8 cellular contexts compared by ENCODE assay signal in the genomic region with DNA sequence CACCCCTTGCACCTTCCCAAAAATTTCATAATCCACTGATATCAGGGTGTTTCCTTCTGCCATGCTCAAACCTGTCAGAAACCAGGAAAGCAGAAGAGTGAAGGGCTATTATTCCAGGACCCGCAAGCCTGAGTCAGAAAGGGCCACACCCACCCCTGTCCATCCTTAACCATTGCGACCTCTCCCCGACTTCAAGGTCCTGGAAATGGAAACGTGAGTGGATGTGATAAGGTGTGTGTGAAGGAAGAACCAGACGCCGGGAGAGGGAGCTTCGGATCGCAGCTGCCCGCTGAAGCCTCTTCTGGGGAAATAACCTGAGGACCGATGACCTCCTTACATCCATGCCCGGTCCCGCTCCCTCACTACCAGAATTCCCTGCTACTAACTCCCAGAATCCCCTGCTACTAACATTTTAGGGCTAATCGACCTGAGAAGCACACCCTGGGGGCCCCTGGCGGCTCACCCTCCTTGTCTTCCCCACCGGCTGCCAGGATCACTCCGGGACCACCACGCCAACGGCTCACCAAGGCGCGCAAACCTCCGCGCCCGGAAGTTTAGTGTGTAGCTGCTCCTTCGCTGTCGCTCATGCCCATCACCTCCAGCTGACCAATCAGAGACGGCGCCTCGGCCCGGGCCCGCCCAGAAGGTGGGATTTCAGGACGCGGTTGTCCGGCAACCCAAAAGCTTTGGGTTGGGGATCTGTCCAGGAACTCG. TPM values are rescaled to one million over a fixed set of nuclear protein-coding genes. Genes with fewer than 3 reads are reported as not detected.
DNase-seq lines count a peak whose midpoint lies in the region; ATAC-seq, FAIRE-seq and TF ChIP-seq lines count a peak whose summit lies in the region.

A gene (minus strand): TSS at position 534 of the 714 bp plus-strand sequence. CDS start 471 bp downstream, at position 63.

- peak; percentile 89 for ATAC-seq in HG02840 (IDR thresholded peaks at IDR 0.05; ENCODE audit: low FRiP score, unreplicated experiment)
- ATAC-seq in activated naive CD8-positive, alpha-beta T cell treated with anti-CD3 and anti-CD28 coated beads, Interleukin-2, amount 50 U/mL, for 24 hours, result peak; percentile 100
- ATAC-seq in Right ventricle myocardium superior (ENCODE audit: poor library complexity), result peak; percentile 95

- no peaks in the 10 kb centered on the region for H3K9me3 Mint-ChIP-seq in activated naive CD8-positive, alpha-beta T cell treated with anti-CD3 and anti-CD28 coated beads, Interleukin-2, amount 50 U/mL, for 24 hours
- peaks cover under 1% of the 10 kb centered on the region for H3K9me3 Mint-ChIP-seq in type B pancreatic cell

- intact Hi-C loops in Right ventricle myocardium superior (cut with DNase I), result no loop called here

- H3K27ac Mint-ChIP-seq in activated naive CD8-positive, alpha-beta T cell treated with anti-CD3 and anti-CD28 coated beads, Interleukin-2, amount 50 U/mL, for 24 hours, result peak within 1 kb of the TSS; percentile 95
- H3K27ac Mint-ChIP-seq in type B pancreatic cell, result peak within 1 kb of the TSS; percentile 89

- peaks cover 25% of the 10 kb centered on the region for H3K4me1 Mint-ChIP-seq in activated naive CD8-positive, alpha-beta T cell treated with anti-CD3 and anti-CD28 coated beads, Interleukin-2, amount 50 U/mL, for 24 hours
- peaks cover 17% of the 10 kb centered on the region for H3K4me1 Mint-ChIP-seq in type B pancreatic cell (ENCODE audit: unreplicated experiment)

- TF ChIP-seq CTCF in type B pancreatic cell (conservative IDR thresholded peaks at IDR 0.05), result no peak

- peak; percentile 77; the same call in 1 of the 2 replicates for TF ChIP-seq POLR2A in GM12892 (IDR thresholded peaks at IDR 0.05; ENCODE audit: low read depth, low read length)

- H3K36me3 Mint-ChIP-seq in activated naive CD8-positive, alpha-beta T cell treated with anti-CD3 and anti-CD28 coated beads, Interleukin-2, amount 50 U/mL, for 24 hours (ENCODE audit: low read depth), result peaks cover 24% of the 10 kb centered on the region
- H3K36me3 Mint-ChIP-seq in type B pancreatic cell, result peaks cover 10% of the 10 kb centered on the region

- peak within 1 kb of the TSS; percentile 98 for H3K4me3 Mint-ChIP-seq in activated naive CD8-positive, alpha-beta T cell treated with anti-CD3 and anti-CD28 coated beads, Interleukin-2, amount 50 U/mL, for 24 hours
- peak within 1 kb of the TSS; percentile 99 for H3K4me3 Mint-ChIP-seq in type B pancreatic cell

- no peaks in the 10 kb centered on the region for H3K27me3 Mint-ChIP-seq in activated naive CD8-positive, alpha-beta T cell treated with anti-CD3 and anti-CD28 coated beads, Interleukin-2, amount 50 U/mL, for 24 hours
- H3K27me3 Mint-ChIP-seq in type B pancreatic cell, result no peaks in the 10 kb centered on the region

- peak; percentile 73 for FAIRE-seq in GM12892 (lab: Jason Lieb, UNC)

- DNase-seq in GM12892 (ENCODE audit: insufficient read length), result peak; percentile 77
- peak; percentile 86 for DNase-seq in NCI-H1436 (lab: John Stamatoyannopoulos, UW)
- peak; percentile 90 for DNase-seq in SW480 (ENCODE audit: low spot score)
- peak; percentile 95 for DNase-seq in activated naive CD8-positive, alpha-beta T cell treated with anti-CD3 and anti-CD28 coated beads, Interleukin-2, amount 50 U/mL, for 24 hours
- DNase-seq in Right ventricle myocardium superior, result peak; percentile 96
- peak; percentile 87 for DNase-seq in pons (ENCODE audit: low spot score)
- DNase-seq in type B pancreatic cell (ENCODE audit: extremely low spot score, unreplicated experiment), result peak; percentile 95

RNA-seq across cellular contexts. Expression of the gene that starts here (rescaled TPM):
- polyA plus RNA-seq in GM12892 (2012; ENCODE audit: missing spikeins), result 38.1 TPM
- total RNA-seq in Right ventricle myocardium superior (11.9 TPM), type B pancreatic cell (ENCODE audit: low replicate concordance) (12.9 and 20.7 TPM in 2 replicates)

Comparison
In these comparisons a context has a peak if more than half of its experiments do, and no peak if none do; other contexts are left out.
1. Peak in every context shown above with its lines: DNase-seq and ATAC-seq.